In genomic region chr12:108855284-108856169, GRCh38 we compare ENCODE assay signal across 8 cellular contexts. TPM values are rescaled to one million over a fixed set of nuclear protein-coding genes. Genes with fewer than 3 reads are reported as not detected.
DNase-seq lines count a peak whose midpoint lies in the region; ATAC-seq, FAIRE-seq and TF ChIP-seq lines count a peak whose summit lies in the region.

No MANE protein-coding gene starts in this region.

- TF ChIP-seq CTCF in HCT116 (IDR thresholded peaks at IDR 0.05 in 2 of 3, conservative IDR thresholded peaks at IDR 0.05 in 1 of 3; ENCODE audit: borderline replicate concordance in 1 of 3, insufficient read depth in 1 of 3, low read depth in 2 of 3, low read length in 2 of 3) (no peak), fibroblast of the aortic adventitia (IDR thresholded peaks at IDR 0.05; ENCODE audit: insufficient read depth, low read length) (no peak), smooth muscle cell (IDR thresholded peaks at IDR 0.05; ENCODE audit: borderline replicate concordance, insufficient read depth, poor library complexity, severe bottlenecking) (no peak)

- ATAC-seq in HCT116 (no peak), GM19455 (IDR thresholded peaks at IDR 0.05; ENCODE audit: unreplicated experiment) (no peak), HG03565 (IDR thresholded peaks at IDR 0.05; ENCODE audit: unreplicated experiment) (no peak)

- H4K20me1 ChIP-seq in HCT116 (ENCODE audit: insufficient read depth) (no peaks in the 10 kb centered on the region), smooth muscle cell (ENCODE audit: low read depth) (no peaks in the 10 kb centered on the region)

- FAIRE-seq in GM19239 (lab: Jason Lieb, UNC): no peak

- no peak for TF ChIP-seq POLR2A in HCT116 (IDR thresholded peaks at IDR 0.05; ENCODE audit: borderline replicate concordance, extremely low read depth, insufficient read depth, insufficient read length)

- intact Hi-C loops in HCT116 (cut with micrococcal nuclease): loop anchor here (2.0 kb wide), 1 partner anchor 293 kb away; the partner anchor contains the start of gene ISCU

- H3K79me2 ChIP-seq in HCT116 (ENCODE audit: insufficient read depth, low read length) (peaks cover 66% of the 10 kb centered on the region), smooth muscle cell (ENCODE audit: low read depth) (peaks cover 59% of the 10 kb centered on the region)

- H3K4me2 ChIP-seq in HCT116 (ENCODE audit: low read length) (peak overlapping the region; percentile 86), smooth muscle cell (peak overlapping the region; percentile 96)

- no peaks in the 10 kb centered on the region for H3K9me2 ChIP-seq in HCT116 (ENCODE audit: insufficient read depth)

- H3K4me3 ChIP-seq in HCT116 (replicated peaks in 1 of 2; ENCODE audit: low read depth in 1 of 2, low read length in 2 of 2): peak overlapping the region; percentile 86 to 99
- H3K4me3 ChIP-seq in fibroblast of the aortic adventitia (ENCODE audit: low read depth, low read length): peak overlapping the region; percentile 100
- peak overlapping the region; percentile 79 for H3K4me3 ChIP-seq in smooth muscle cell

- H3K9ac ChIP-seq in HCT116 (ENCODE audit: low read length) (peak overlapping the region; percentile 99), smooth muscle cell (ENCODE audit: low read depth) (peak overlapping the region; percentile 97)

- TSS peak; percentile 38 for BruUV-seq in HCT116 (replicated peaks; lab: Mats Ljungman, UMichigan)

- peaks cover 6 to 26% of the 10 kb centered on the region in 2 experiments for H3K36me3 ChIP-seq in HCT116 (ENCODE audit: control insufficient read depth in 1 of 2, insufficient read depth in 2 of 2, low read length in 2 of 2)
- H3K36me3 ChIP-seq in smooth muscle cell (ENCODE audit: low read depth): no peaks in the 10 kb centered on the region

- H3K9me3 ChIP-seq in HCT116 (ENCODE audit: control insufficient read depth in 1 of 2, insufficient read depth in 1 of 2, low read depth in 1 of 2, low read length in 2 of 2): no peaks in the 10 kb centered on the region
- no peaks in the 10 kb centered on the region for H3K9me3 ChIP-seq in smooth muscle cell (replicated peaks; ENCODE audit: low read depth)

- H3K4me1 ChIP-seq in HCT116 (ENCODE audit: control insufficient read depth in 1 of 2, insufficient read depth in 2 of 2, low read length in 2 of 2) (peaks cover 59 to 83% of the 10 kb centered on the region in 2 experiments), smooth muscle cell (ENCODE audit: low read depth) (peaks cover 47% of the 10 kb centered on the region)

- CTCF ChIA-PET in HCT116 (lab: Charles Lee): no interaction called here

- DNase-seq in HCT116 (ENCODE audit: low read depth, low spot score) (no peak), UCSD-AML1 (lab: John Stamatoyannopoulos, UW; ENCODE audit: unreplicated experiment) (peak; percentile 72), fibroblast of the aortic adventitia (ENCODE audit: low read depth) (no peak), smooth muscle cell (lab: John Stamatoyannopoulos, UW; ENCODE audit: unreplicated experiment) (no peak), GM19239 (ENCODE audit: insufficient read length, low spot score) (no peak), NCI-H1436 treated with DMSO at 0.1 percent for 48 hours (lab: John Stamatoyannopoulos, UW) (no peak)

- 22% methylated on average over 12 of the region's 12 CpGs for WGBS in smooth muscle cell (ENCODE audit: low lambda C conversion rate)

- H2AFZ ChIP-seq in HCT116 (ENCODE audit: low read depth, low read length, poor library complexity, severe bottlenecking) (no peak overlapping the region), smooth muscle cell (ENCODE audit: low read depth) (no peak overlapping the region)

- RAD21 ChIA-PET in HCT116 (lab: Charles Lee; ENCODE audit: low non-redundant PET in 1 of 2, low total read pairs in 2 of 2, uncharacterized antibody in 2 of 2, unreplicated experiment in 2 of 2): no interaction called here

- POLR2A ChIA-PET in HCT116 (lab: Charles Lee): no interaction called here

- peaks cover 20% of the 10 kb centered on the region for H3F3A ChIP-seq in smooth muscle cell (ENCODE audit: low read depth)

- H3K27me3 ChIP-seq in HCT116 (ENCODE audit: insufficient read depth, low read length) (no peaks in the 10 kb centered on the region), smooth muscle cell (ENCODE audit: low read depth) (no peaks in the 10 kb centered on the region)

- no peak for TF ChIP-seq RAD21 in HCT116 (IDR thresholded peaks at IDR 0.05; ENCODE audit: low read depth)

- H3K27ac ChIP-seq in HCT116 (ENCODE audit: low read depth, low read length) (peak overlapping the region; percentile 92), smooth muscle cell (ENCODE audit: low read depth) (peak overlapping the region; percentile 99)

TF ChIP-seq in HCT116, 20 proteins besides CTCF, POLR2A, EP300 and RAD21:
- TF ChIP-seq POLR2AphosphoS5 (IDR thresholded peaks at IDR 0.05; ENCODE audit: low read depth, low read length) (no peak), YY1 (IDR thresholded peaks at IDR 0.05; ENCODE audit: extremely low read depth, insufficient replicate concordance, low read depth, low read length) (no peak), FOSL1 (IDR thresholded peaks at IDR 0.05; ENCODE audit: low read depth) (no peak)

RNA-seq across cellular contexts. Expression of gene SSH1, which starts 1.9 kb away (rescaled TPM):
- total RNA-seq in HCT116 (2021; ENCODE audit: unreplicated experiment): 83.3 TPM
- 35.7 and 37.1 TPM in 2 replicates for polyA plus RNA-seq in HCT116 (2012)
- 8.7 and 31.6 TPM in 2 replicates for total RNA-seq in fibroblast of the aortic adventitia (ENCODE audit: low replicate concordance)
- 15.2 and 17.2 TPM in 2 replicates for total RNA-seq in smooth muscle cell
- polyA plus RNA-seq in smooth muscle cell: 22.0 and 24.7 TPM in 2 replicates

RNA-seq across cellular contexts. Expression of gene DAO, which starts 24.4 kb away (rescaled TPM):
- total RNA-seq in HCT116 (2021; ENCODE audit: unreplicated experiment) (not detected), fibroblast of the aortic adventitia (ENCODE audit: low replicate concordance) (not detected in 2 replicates), smooth muscle cell (not detected in 2 replicates)
- polyA plus RNA-seq in HCT116 (2012): not detected in 2 replicates
- not detected in 2 replicates for polyA plus RNA-seq in smooth muscle cell
